Comparison of ENCODE assay signal across 8 cellular contexts in genomic region chr7:149196705-149197171, GRCh38. TPM values are rescaled to one million over a fixed set of nuclear protein-coding genes. Genes with fewer than 3 reads are reported as not detected.
A peak's percentile ranks its signal among the peaks of the same experiment; 100 is the strongest.
DNase-seq lines count a peak whose midpoint lies in the region; ATAC-seq and TF ChIP-seq lines count a peak whose summit lies in the region.

No MANE protein-coding gene starts in this region.

- WGBS in body of pancreas, 2 donors, result 1 to 10% methylated on average over 6 to 7 of the region's 7 CpGs

- TF ChIP-seq CTCF in body of pancreas (IDR thresholded peaks at IDR 0.05) (no peak), vagina (IDR thresholded peaks at IDR 0.05) (no peak)

- H3K4me1 ChIP-seq in body of pancreas (peaks cover 24% of the 10 kb centered on the region), vagina (peaks cover 26% of the 10 kb centered on the region)

- intact Hi-C loops in body of pancreas (cut with DNase I) (no loop called here), vagina (cut with DNase I) (no loop called here)

- H3K4me3 ChIP-seq in body of pancreas (peak overlapping the region; percentile 48 to 67), vagina (peak overlapping the region; percentile 80 to 99)

- H3K4me1 Mint-ChIP-seq in memory B cell, result peaks cover 11% of the 10 kb centered on the region

- no peaks in the 10 kb centered on the region for H3K9me3 Mint-ChIP-seq in memory B cell

- peak overlapping the region; percentile 87 for H3K4me3 Mint-ChIP-seq in memory B cell

- H3K36me3 Mint-ChIP-seq in memory B cell, result peaks cover 25% of the 10 kb centered on the region

- H3K27ac Mint-ChIP-seq in memory B cell, result peak overlapping the region; percentile 78

- H3K27me3 Mint-ChIP-seq in memory B cell, result no peaks in the 10 kb centered on the region

- TF ChIP-seq POLR2A in body of pancreas (IDR thresholded peaks at IDR 0.05) (no peak), vagina (IDR thresholded peaks at IDR 0.05) (no peak)

- peak overlapping the region in 3 of 4 donors; percentile 69 to 94 (median 91) for H3K27ac ChIP-seq in body of pancreas
- peak overlapping the region; percentile 90 for H3K27ac ChIP-seq in vagina

- peak; percentile 12 for DNase-seq in stimulated activated CD4-positive, alpha-beta T cell treated with anti-CD3 and anti-CD28 coated beads, Interleukin-12 subunit alpha, Interleukin-12 subunit beta, amount 100 ng/mL, for 4 hours
- DNase-seq in stimulated activated CD4-positive, alpha-beta T cell treated with anti-CD3 and anti-CD28 coated beads, Interleukin-4, amount 100 ng/mL, for 1 hour, result no peak
- DNase-seq in LoVo (ENCODE audit: low spot score), result peak; percentile 21
- DNase-seq in body of pancreas, result no peak
- DNase-seq in memory B cell (ENCODE audit: low spot score in 2 of 2), result peak in 1 of 2 donors; percentile 11
- no peak for DNase-seq in vagina (ENCODE audit: extremely low spot score in 2 of 2)
- DNase-seq in NCI-H524 treated with DMSO at 0.1 percent for 48 hours (lab: John Stamatoyannopoulos, UW), result no peak
- no peak for DNase-seq in HPDE6-E6E7 (ENCODE audit: extremely low spot score)

- ATAC-seq in body of pancreas (no peak), memory B cell (ENCODE audit: low read depth) (no peak)

- peaks cover 15 to 24% of the 10 kb centered on the region in 2 donors for H3K36me3 ChIP-seq in body of pancreas (replicated peaks in 1 of 2; ENCODE audit: insufficient read depth in 1 of 2, low read depth in 2 of 2)
- peaks cover 0 to 34% of the 10 kb centered on the region in 2 donors for H3K36me3 ChIP-seq in vagina

- H3K27me3 ChIP-seq in body of pancreas (no peaks in the 10 kb centered on the region), vagina (no peaks in the 10 kb centered on the region)

- no peaks in the 10 kb centered on the region for H3K9me3 ChIP-seq in body of pancreas
- no peaks in the 10 kb centered on the region for H3K9me3 ChIP-seq in vagina

RNA-seq across cellular contexts. Expression of gene ZNF282, which starts 1.4 kb away (rescaled TPM):
- total RNA-seq in body of pancreas, result 10 to 100 TPM; 12.7 to 28.0 TPM
- 17.9 TPM for total RNA-seq in vagina

RNA-seq across cellular contexts. Expression of gene ZNF212, which starts 42.7 kb away (rescaled TPM):
- total RNA-seq in body of pancreas (1 to 10 TPM; 5.7 to 6.6 TPM), vagina (8.8 TPM)

RNA-seq across cellular contexts. Expression of gene ZNF398, which starts 49.5 kb away (rescaled TPM):
- total RNA-seq in body of pancreas, result 10 to 100 TPM; 11.2 to 22.4 TPM
- 21.4 TPM for total RNA-seq in vagina

Comparison
In these comparisons a context has a peak if more than half of its experiments do, and no peak if none do; other contexts are left out.
1. DNase-seq: peak in stimulated activated CD4-positive, alpha-beta T cell treated with anti-CD3 and anti-CD28 coated beads, Interleukin-12 subunit alpha, Interleukin-12 subunit beta, amount 100 ng/mL, for 4 hours (single experiment) and LoVo (single experiment); none in stimulated activated CD4-positive, alpha-beta T cell treated with anti-CD3 and anti-CD28 coated beads, Interleukin-4, amount 100 ng/mL, for 1 hour (single experiment), body of pancreas (0 of 4), vagina (0 of 2), NCI-H524 treated with DMSO at 0.1 percent for 48 hours (single experiment) and HPDE6-E6E7 (single experiment).